ENCODE assay signal across 1 cellular context in genomic region chr9:88974641-88975040, GRCh38.
TF ChIP-seq lines count a peak whose summit lies in the region.

No MANE protein-coding gene starts in this region.

TF ChIP-seq in HepG2, 621 proteins besides CTCF, POLR2A, EP300 and RAD21 (continued from another document):
- TF ChIP-seq PRDM10 (CRISPR knock-in tag; IDR thresholded peaks at IDR 0.05; ENCODE audit: low read depth) (no peak), MED13 (CRISPR knock-in tag; IDR thresholded peaks at IDR 0.05) (no peak), MNT (IDR thresholded peaks at IDR 0.05) (peak; percentile 63), NR2F1 (CRISPR knock-in tag; IDR thresholded peaks at IDR 0.05) (no peak)
